ENCODE assay signal across 30 cellular contexts in genomic region chr3:55947406-55947805, GRCh38.
"Had no signal": no experiment of that assay in that cellular context is flagged by ENCODE, and none has a peak within 500 bp of the region (broad histone marks: within the 10 kb centered on the region; RNA-seq: fewer than 3 reads in every experiment).

No MANE protein-coding gene starts in this region.

- H3K27me3 ChIP-seq: MG63 had no signal

- ATAC-seq: activated naive CD8-positive, alpha-beta T cell treated with anti-CD3 and anti-CD28 coated beads, Interleukin-2, amount 50 U/mL, for 24 hours; activated T-cell treated with anti-CD3 and anti-CD28 coated beads, Interleukin-2, amount 50 U/mL, for 4 hours; Panc1; SK-N-SH treated with all-trans-retinoic acid at 6 μM for 48 hours; T-cell; T-helper 17 cell had no signal

- H3K36me3 ChIP-seq: MG63 had no signal

- H3K9me3 ChIP-seq: MG63 had no signal

- DNase-seq: activated B cell treated with CpG ODN at 0.5 μM for 24 hours; activated CD4-positive, alpha-beta memory T cell treated with anti-CD3 and anti-CD28 coated beads for 36 hours; activated CD4-positive, alpha-beta T cell treated with anti-CD3 and anti-CD28 coated beads for 4 hours; activated CD4-positive, alpha-beta T cell treated with anti-CD3 and anti-CD28 coated beads, Interleukin-2, amount 50 U/mL, for 1 hour; activated CD4-positive, CD25-positive, alpha-beta regulatory T cell treated with anti-CD3 and anti-CD28 coated beads, Interleukin-2, amount 50 U/mL, for 72 hours; activated CD8-positive, alpha-beta memory T cell treated with anti-CD3 and anti-CD28 coated beads, Interleukin-2, amount 50 U/mL, for 4 hours; activated effector memory CD4-positive, alpha-beta T cell treated with Interleukin-2 at 50 U/mL for 16 hours; activated naive CD4-positive, alpha-beta T cell treated with anti-CD3 and anti-CD28 coated beads, Interleukin-2, amount 10 ng/mL, durations not matched to agents 7 days and 5 days; activated naive CD8-positive, alpha-beta T cell treated with anti-CD3 and anti-CD28 coated beads, Interleukin-2, amount 50 U/mL, for 24 hours; activated T-cell treated with anti-CD3 and anti-CD28 coated beads for 4 hours; activated T-cell treated with anti-CD3 and anti-CD28 coated beads, Interleukin-2, amount 50 U/mL, for 4 hours; anterior cingulate cortex; caudate nucleus; cerebellar nuclear complex; Kasumi-1; KG1; MG63; NCI-H1092; NCI-H1436 treated with DMSO at 0.1 percent for 48 hours; NCI-H187 treated with DMSO at 0.1 percent for 48 hours; NCI-H2081; NCI-H226; NCI-H526 treated with DMSO at 0.1 percent for 48 hours; NCI-H82; SHP77 treated with DMSO at 0.1 percent for 48 hours; T-cell; T-helper 17 cell had no signal

- H3K4me3 ChIP-seq: MG63 had no signal

- H3K27ac ChIP-seq: VCaP had no signal
